ENCODE assay signal across 1 cellular context in genomic region chr1:23960291-23960718, GRCh38.
TF ChIP-seq lines count a peak whose summit lies in the region.

No MANE protein-coding gene starts in this region.

TF ChIP-seq in GM23338, 12 proteins besides CTCF, POLR2A, EP300 and RAD21 (continued from another document):
- TF ChIP-seq REST (IDR thresholded peaks at IDR 0.05; ENCODE audit: unreplicated experiment) (no peak), EZH2phosphoT487 (IDR thresholded peaks at IDR 0.05; ENCODE audit: unreplicated experiment) (no peak), ETS1 (IDR thresholded peaks at IDR 0.05) (no peak), ZNF331 (CRISPR knock-in tag; IDR thresholded peaks at IDR 0.05; ENCODE audit: low read depth) (no peak), ZNF114 (CRISPR knock-in tag; IDR thresholded peaks at IDR 0.05) (no peak), JUNB (IDR thresholded peaks at IDR 0.05; ENCODE audit: unreplicated experiment) (no peak), STAT1 (IDR thresholded peaks at IDR 0.05; ENCODE audit: unreplicated experiment) (no peak)
